In genomic region chr12:98483621-98484455, GRCh38 we compare ENCODE assay signal across 17 cellular contexts. TPM values are rescaled to one million over a fixed set of nuclear protein-coding genes. Genes with fewer than 3 reads are reported as not detected.
DNase-seq lines count a peak whose midpoint lies in the region; ATAC-seq and TF ChIP-seq lines count a peak whose summit lies in the region.
"Had no signal": no experiment of that assay in that cellular context is flagged by ENCODE, and none has a peak within 500 bp of the region (broad histone marks: within the 10 kb centered on the region; RNA-seq: fewer than 3 reads in every experiment).

No MANE protein-coding gene starts in this region.

- H3K4me3 ChIP-seq in DND-41 (ENCODE audit: low read depth in 1 of 2, low read length in 2 of 2) (no peak overlapping the region), HEK293 (ENCODE audit: low read depth, low read length) (no peak overlapping the region), fibroblast of villous mesenchyme (ENCODE audit: low read depth, low read length) (no peak overlapping the region)

- 0 out of 2 replicates have a peak, but pooled peaks cover 2% of the 10 kb centered on the region for H3K36me3 Mint-ChIP-seq in WTC11
- no peaks in the 10 kb centered on the region for H3K36me3 Mint-ChIP-seq in glutamatergic neuron (ENCODE audit: unreplicated experiment)
- H3K36me3 Mint-ChIP-seq in activated T-helper 1 cell treated with anti-CD3 and anti-CD28 coated beads, Interleukin-12 subunit alpha, Interleukin-12 subunit beta, Interleukin-2, Interleukin-4 antibody, amounts not matched to agents 30 ng/mL and 10 ng/mL and 1 ng/mL, durations not matched to agents 14 hours and 24 hours and 36 hours (ENCODE audit: low read depth): no peaks in the 10 kb centered on the region

- H3K4me1 ChIP-seq in DND-41 (ENCODE audit: insufficient read depth, low read length): no peaks in the 10 kb centered on the region
- no peaks in the 10 kb centered on the region for H3K4me1 ChIP-seq in HEK293 (ENCODE audit: control insufficient read depth, insufficient read depth, low read length)

- intact Hi-C loops in activated T-helper 1 cell treated with anti-CD3 and anti-CD28 coated beads, Interleukin-12 subunit alpha, Interleukin-12 subunit beta, Interleukin-2, Interleukin-4 antibody, amounts not matched to agents 30 ng/mL and 10 ng/mL and 1 ng/mL, durations not matched to agents 14 hours and 24 hours and 36 hours (cut with micrococcal nuclease): no loop called here

- TF ChIP-seq CTCF in DND-41 (IDR thresholded peaks at IDR 0.05; ENCODE audit: borderline replicate concordance, extremely low read depth, low read length, poor library complexity, severe bottlenecking) (no peak), HEK293 (tag by site-specific recombination; IDR thresholded peaks at IDR 0.05) (no peak), WTC11 (IDR thresholded peaks at IDR 0.05) (no peak), fibroblast of villous mesenchyme (IDR thresholded peaks at IDR 0.05; ENCODE audit: insufficient read depth, low read depth, low read length) (no peak), glutamatergic neuron (IDR thresholded peaks at IDR 0.05; ENCODE audit: partially characterized antibody, unreplicated experiment) (no peak)

- no peak overlapping the region for H3K9ac ChIP-seq in DND-41 (ENCODE audit: low read depth, low read length)

- no peak overlapping the region for H3K4me2 ChIP-seq in DND-41 (ENCODE audit: insufficient read depth, low read length)

- H3K4me1 Mint-ChIP-seq in WTC11: peaks cover 29% of the 10 kb centered on the region
- peaks cover 3% of the 10 kb centered on the region for H3K4me1 Mint-ChIP-seq in glutamatergic neuron (ENCODE audit: low read depth, unreplicated experiment)
- H3K4me1 Mint-ChIP-seq in activated T-helper 1 cell treated with anti-CD3 and anti-CD28 coated beads, Interleukin-12 subunit alpha, Interleukin-12 subunit beta, Interleukin-2, Interleukin-4 antibody, amounts not matched to agents 30 ng/mL and 10 ng/mL and 1 ng/mL, durations not matched to agents 14 hours and 24 hours and 36 hours (ENCODE audit: low read depth): no peaks in the 10 kb centered on the region
- H3K4me1 Mint-ChIP-seq: B cell had no signal

- no peak overlapping the region for H2AFZ ChIP-seq in DND-41 (ENCODE audit: low read depth, low read length)

- POLR2A ChIA-PET in HEK293 (lab: Yijun Ruan, JAX) (no interaction called here), WTC11 (lab: Charles Lee) (no interaction called here)

- H3K27ac ChIP-seq in DND-41 (ENCODE audit: low read length): no peak overlapping the region
- no peak overlapping the region for H3K27ac ChIP-seq in HEK293 (ENCODE audit: extremely low read depth, low read depth, low read length)

- H3K27ac Mint-ChIP-seq in WTC11 (peak overlapping the region; percentile 30; the same call in 1 of the 2 replicates), glutamatergic neuron (ENCODE audit: unreplicated experiment) (no peak overlapping the region)
- H3K27ac Mint-ChIP-seq in activated T-helper 1 cell treated with anti-CD3 and anti-CD28 coated beads, Interleukin-12 subunit alpha, Interleukin-12 subunit beta, Interleukin-2, Interleukin-4 antibody, amounts not matched to agents 30 ng/mL and 10 ng/mL and 1 ng/mL, durations not matched to agents 14 hours and 24 hours and 36 hours: no peak overlapping the region
- H3K27ac Mint-ChIP-seq: B cell; CD4-positive, alpha-beta T cell had no signal

- peaks cover 10% of the 10 kb centered on the region for H3K9me3 Mint-ChIP-seq in WTC11
- H3K9me3 Mint-ChIP-seq in glutamatergic neuron (ENCODE audit: unreplicated experiment): no peaks in the 10 kb centered on the region
- H3K9me3 Mint-ChIP-seq in activated T-helper 1 cell treated with anti-CD3 and anti-CD28 coated beads, Interleukin-12 subunit alpha, Interleukin-12 subunit beta, Interleukin-2, Interleukin-4 antibody, amounts not matched to agents 30 ng/mL and 10 ng/mL and 1 ng/mL, durations not matched to agents 14 hours and 24 hours and 36 hours: no peaks in the 10 kb centered on the region
- H3K9me3 Mint-ChIP-seq: CD4-positive, alpha-beta T cell had no signal

- CTCF ChIA-PET in HEK293 (lab: Yijun Ruan, JAX) (no interaction called here), WTC11 (lab: Charles Lee) (interaction anchor here (0.7 to 1.6 kb wide), 4 partner anchors 8 to 49 kb away, joined by 3 read pairs; no protein-coding TSS in a partner anchor)

- H3K36me3 ChIP-seq in DND-41 (ENCODE audit: insufficient read depth, low read length) (no peaks in the 10 kb centered on the region), HEK293 (ENCODE audit: control insufficient read depth in 2 of 2, insufficient read depth in 1 of 2, low read length in 2 of 2) (no peaks in the 10 kb centered on the region)

- DNase-seq in DND-41 (no peak), WTC11 (ENCODE audit: low spot score) (no peak), fibroblast of villous mesenchyme (ENCODE audit: low read depth) (peak; percentile 48), glutamatergic neuron (no peak)
- DNase-seq in activated T-helper 1 cell treated with anti-CD3 and anti-CD28 coated beads, Interleukin-12 subunit alpha, Interleukin-12 subunit beta, Interleukin-2, Interleukin-4 antibody, amounts not matched to agents 30 ng/mL and 10 ng/mL and 1 ng/mL, durations not matched to agents 14 hours and 24 hours and 36 hours (ENCODE audit: low spot score): no peak
- DNase-seq in stimulated activated CD4-positive, alpha-beta T cell treated with anti-CD3 and anti-CD28 coated beads, Interleukin-2, amount 100 ng/mL, for 24 hours: no peak
- no peak for DNase-seq in activated CD8-positive, alpha-beta memory T cell treated with anti-CD3 and anti-CD28 coated beads for 24 hours
- DNase-seq: C1 segment of cervical spinal cord; Calu3; CD4-positive, alpha-beta T cell; DMS153; DMS79 treated with DMSO at 0.1 percent for 48 hours; GDM1; H7; IMR-90 had no signal

- no peaks in the 10 kb centered on the region for H3K79me2 ChIP-seq in DND-41 (ENCODE audit: insufficient read depth, low read length)

- ATAC-seq in DND-41 (ENCODE audit: insufficient read depth, low read depth) (peak; percentile 29; the same call in 1 of the 3 replicates), WTC11 (peak; percentile 60)

- H3K27me3 Mint-ChIP-seq in WTC11 (ENCODE audit: low read depth): no peaks in the 10 kb centered on the region
- no peaks in the 10 kb centered on the region for H3K27me3 Mint-ChIP-seq in glutamatergic neuron (ENCODE audit: unreplicated experiment)
- H3K27me3 Mint-ChIP-seq in activated T-helper 1 cell treated with anti-CD3 and anti-CD28 coated beads, Interleukin-12 subunit alpha, Interleukin-12 subunit beta, Interleukin-2, Interleukin-4 antibody, amounts not matched to agents 30 ng/mL and 10 ng/mL and 1 ng/mL, durations not matched to agents 14 hours and 24 hours and 36 hours (ENCODE audit: insufficient read depth): peaks cover 10% of the 10 kb centered on the region
- H3K27me3 Mint-ChIP-seq: CD4-positive, alpha-beta T cell had no signal

- peaks cover 4% of the 10 kb centered on the region for H3K9me3 ChIP-seq in DND-41 (ENCODE audit: insufficient read depth, low read length, severe bottlenecking)
- H3K9me3 ChIP-seq in HEK293 (ENCODE audit: control insufficient read depth, insufficient read depth, low read depth, low read length): no peaks in the 10 kb centered on the region

- H3K4me3 Mint-ChIP-seq in WTC11 (no peak overlapping the region), glutamatergic neuron (ENCODE audit: unreplicated experiment) (no peak overlapping the region)
- no peak overlapping the region for H3K4me3 Mint-ChIP-seq in activated T-helper 1 cell treated with anti-CD3 and anti-CD28 coated beads, Interleukin-12 subunit alpha, Interleukin-12 subunit beta, Interleukin-2, Interleukin-4 antibody, amounts not matched to agents 30 ng/mL and 10 ng/mL and 1 ng/mL, durations not matched to agents 14 hours and 24 hours and 36 hours
- H3K4me3 Mint-ChIP-seq: B cell; CD4-positive, alpha-beta T cell had no signal

- no peaks in the 10 kb centered on the region for H4K20me1 ChIP-seq in DND-41 (ENCODE audit: insufficient read depth, low read length)

- H3K27me3 ChIP-seq in DND-41 (ENCODE audit: insufficient read depth, low read length, poor library complexity): no peaks in the 10 kb centered on the region

TF ChIP-seq in HEK293, 187 proteins besides CTCF, POLR2A, EP300 and RAD21 (continues in another document):
- TF ChIP-seq, protein P1, sequence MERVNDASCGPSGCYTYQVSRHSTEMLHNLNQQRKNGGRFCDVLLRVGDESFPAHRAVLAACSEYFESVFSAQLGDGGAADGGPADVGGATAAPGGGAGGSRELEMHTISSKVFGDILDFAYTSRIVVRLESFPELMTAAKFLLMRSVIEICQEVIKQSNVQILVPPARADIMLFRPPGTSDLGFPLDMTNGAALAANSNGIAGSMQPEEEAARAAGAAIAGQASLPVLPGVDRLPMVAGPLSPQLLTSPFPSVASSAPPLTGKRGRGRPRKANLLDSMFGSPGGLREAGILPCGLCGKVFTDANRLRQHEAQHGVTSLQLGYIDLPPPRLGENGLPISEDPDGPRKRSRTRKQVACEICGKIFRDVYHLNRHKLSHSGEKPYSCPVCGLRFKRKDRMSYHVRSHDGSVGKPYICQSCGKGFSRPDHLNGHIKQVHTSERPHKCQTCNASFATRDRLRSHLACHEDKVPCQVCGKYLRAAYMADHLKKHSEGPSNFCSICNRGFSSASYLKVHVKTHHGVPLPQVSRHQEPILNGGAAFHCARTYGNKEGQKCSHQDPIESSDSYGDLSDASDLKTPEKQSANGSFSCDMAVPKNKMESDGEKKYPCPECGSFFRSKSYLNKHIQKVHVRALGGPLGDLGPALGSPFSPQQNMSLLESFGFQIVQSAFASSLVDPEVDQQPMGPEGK (tag by site-specific recombination; IDR thresholded peaks at IDR 0.05): no peak

TF ChIP-seq in WTC11, 78 proteins besides CTCF, POLR2A, EP300 and RAD21 (continues in another document):
- TF ChIP-seq, protein P2, sequence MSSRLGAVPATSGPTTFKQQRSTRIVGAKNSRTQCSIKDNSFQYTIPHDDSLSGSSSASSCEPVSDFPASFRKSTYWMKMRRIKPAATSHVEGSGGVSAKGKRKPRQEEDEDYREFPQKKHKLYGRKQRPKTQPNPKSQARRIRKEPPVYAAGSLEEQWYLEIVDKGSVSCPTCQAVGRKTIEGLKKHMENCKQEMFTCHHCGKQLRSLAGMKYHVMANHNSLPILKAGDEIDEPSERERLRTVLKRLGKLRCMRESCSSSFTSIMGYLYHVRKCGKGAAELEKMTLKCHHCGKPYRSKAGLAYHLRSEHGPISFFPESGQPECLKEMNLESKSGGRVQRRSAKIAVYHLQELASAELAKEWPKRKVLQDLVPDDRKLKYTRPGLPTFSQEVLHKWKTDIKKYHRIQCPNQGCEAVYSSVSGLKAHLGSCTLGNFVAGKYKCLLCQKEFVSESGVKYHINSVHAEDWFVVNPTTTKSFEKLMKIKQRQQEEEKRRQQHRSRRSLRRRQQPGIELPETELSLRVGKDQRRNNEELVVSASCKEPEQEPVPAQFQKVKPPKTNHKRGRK (CRISPR knock-in tag; IDR thresholded peaks at IDR 0.05; ENCODE audit: borderline replicate concordance): no peak
- TF ChIP-seq RORB (CRISPR knock-in tag; IDR thresholded peaks at IDR 0.05): no peak

RNA-seq across cellular contexts. Expression of gene TMPO, which starts 31.6 kb away (rescaled TPM):
- total RNA-seq in WTC11 (2021): 171 to 177 TPM (median 176 TPM) in 3 replicates
- total RNA-seq in fibroblast of villous mesenchyme: 89.2 and 124 TPM in 2 replicates
- 80.2 TPM for total RNA-seq in glutamatergic neuron (ENCODE audit: unreplicated experiment)
- 314 and 321 TPM in 2 replicates for total RNA-seq in activated T-helper 1 cell treated with anti-CD3 and anti-CD28 coated beads, Interleukin-12 subunit alpha, Interleukin-12 subunit beta, Interleukin-2, Interleukin-4 antibody, amounts not matched to agents 30 ng/mL and 10 ng/mL and 1 ng/mL, durations not matched to agents 14 hours and 24 hours and 36 hours
